Comparison of ENCODE assay signal across 25 cellular contexts in the genomic region with DNA sequence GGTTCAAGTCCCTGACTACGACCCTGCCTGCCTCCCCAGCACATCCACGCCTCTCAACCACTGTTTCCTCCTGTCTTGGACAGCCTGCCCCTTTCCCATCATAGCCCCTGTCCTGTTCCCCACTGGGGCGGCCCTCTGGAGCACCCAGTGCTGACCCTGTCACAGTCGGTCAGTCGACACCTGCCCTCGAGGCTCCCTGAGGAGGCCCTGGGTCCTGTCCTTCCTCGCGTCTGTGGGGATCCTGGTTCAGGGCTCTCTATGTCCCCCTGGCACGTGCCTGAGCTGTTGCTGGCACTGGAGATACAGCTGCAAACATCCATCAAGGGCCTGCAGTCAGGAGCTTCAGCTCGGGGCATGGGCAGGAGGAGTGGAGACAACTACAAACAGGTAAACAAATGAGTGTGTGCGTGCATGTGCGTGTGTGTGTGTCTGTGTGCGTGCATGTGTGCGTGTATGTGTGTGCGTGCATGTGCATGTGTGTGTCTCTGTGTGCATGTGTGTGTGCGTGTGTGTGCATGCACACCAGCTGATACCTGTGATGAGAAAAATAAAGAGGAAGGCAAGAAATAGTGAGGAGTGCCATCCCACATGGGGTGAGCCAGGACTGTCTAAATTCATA.
DNase-seq lines count a peak whose midpoint lies in the region; ATAC-seq, FAIRE-seq and TF ChIP-seq lines count a peak whose summit lies in the region.
"Had no signal": no experiment of that assay in that cellular context is flagged by ENCODE, and none has a peak within 500 bp of the region (broad histone marks: within the 10 kb centered on the region; RNA-seq: fewer than 3 reads in every experiment).

No MANE protein-coding gene starts in this region.

- no peak overlapping the region for H3K4me3 ChIP-seq in BLaER1
- H3K4me3 ChIP-seq: GM23248 had no signal

- peak overlapping the region; percentile 53 for H3K4me2 ChIP-seq in BLaER1

- H3K27ac ChIP-seq in BLaER1, result peak overlapping the region; percentile 51; the same call in 1 of the 2 replicates
- H3K27ac ChIP-seq: GM23248 had no signal

- TF ChIP-seq CTCF in glutamatergic neuron (IDR thresholded peaks at IDR 0.05; ENCODE audit: partially characterized antibody, unreplicated experiment), result no peak

- peak overlapping the region; percentile 76 for H3K27ac Mint-ChIP-seq in glutamatergic neuron (ENCODE audit: unreplicated experiment)
- no peak overlapping the region for H3K27ac Mint-ChIP-seq in stimulated activated effector memory CD8-positive, alpha-beta T cell treated with anti-CD3 and anti-CD28 coated beads, Interleukin-12 subunit alpha, Interleukin-12 subunit beta, amount 100 ng/mL, for 72 hours
- H3K27ac Mint-ChIP-seq: B cell; CD4-positive, alpha-beta T cell had no signal

- no peak for DNase-seq in HTR-8/SVneo (ENCODE audit: insufficient read length, low spot score)
- DNase-seq in glutamatergic neuron, result no peak
- no peak for DNase-seq in stimulated activated effector memory CD8-positive, alpha-beta T cell treated with anti-CD3 and anti-CD28 coated beads, Interleukin-12 subunit alpha, Interleukin-12 subunit beta, amount 100 ng/mL, for 72 hours (ENCODE audit: low spot score in 2 of 2)
- DNase-seq in GM19238 (ENCODE audit: insufficient read length, low spot score), result no peak
- DNase-seq: CD4-positive, alpha-beta T cell; COR-L47; DMS 273 treated with DMSO at 0.1 percent for 48 hours; DMS79 treated with DMSO at 0.1 percent for 48 hours; GM23248; H9; KBM-7; MM.1S; NCI-H1092; NCI-H1436; NCI-H187 treated with DMSO at 0.1 percent for 48 hours; NCI-H2107; NCI-H446 treated with DMSO at 0.1 percent for 48 hours; NCI-H526 treated with DMSO at 0.1 percent for 48 hours; OCI-M1; Right ventricle myocardium superior had no signal

- peaks cover 100% of the 10 kb centered on the region for H3K4me1 ChIP-seq in BLaER1

- peaks cover 10% of the 10 kb centered on the region for H3K9me3 Mint-ChIP-seq in glutamatergic neuron (ENCODE audit: unreplicated experiment)
- H3K9me3 Mint-ChIP-seq in stimulated activated effector memory CD8-positive, alpha-beta T cell treated with anti-CD3 and anti-CD28 coated beads, Interleukin-12 subunit alpha, Interleukin-12 subunit beta, amount 100 ng/mL, for 72 hours, result no peaks in the 10 kb centered on the region
- H3K9me3 Mint-ChIP-seq: CD4-positive, alpha-beta T cell had no signal

- H3K9ac ChIP-seq in BLaER1, result 0 out of 2 replicates have a peak overlapping the region, but pooled peaks have one; percentile 3
- H3K9ac ChIP-seq: GM23248 had no signal

- no peaks in the 10 kb centered on the region for H3K9me3 ChIP-seq in BLaER1

- no peaks in the 10 kb centered on the region for H3K36me3 Mint-ChIP-seq in glutamatergic neuron (ENCODE audit: unreplicated experiment)
- no peaks in the 10 kb centered on the region for H3K36me3 Mint-ChIP-seq in stimulated activated effector memory CD8-positive, alpha-beta T cell treated with anti-CD3 and anti-CD28 coated beads, Interleukin-12 subunit alpha, Interleukin-12 subunit beta, amount 100 ng/mL, for 72 hours

- peak; percentile 97 for FAIRE-seq in HTR-8/SVneo (lab: Jason Lieb, UNC)
- FAIRE-seq: A204.1 had no signal

- peaks cover 11% of the 10 kb centered on the region for H3K27me3 Mint-ChIP-seq in glutamatergic neuron (ENCODE audit: unreplicated experiment)

- peaks cover 100% of the 10 kb centered on the region for H3K36me3 ChIP-seq in BLaER1

- peaks cover 4% of the 10 kb centered on the region for H3K4me1 Mint-ChIP-seq in glutamatergic neuron (ENCODE audit: low read depth, unreplicated experiment)
- no peaks in the 10 kb centered on the region for H3K4me1 Mint-ChIP-seq in stimulated activated effector memory CD8-positive, alpha-beta T cell treated with anti-CD3 and anti-CD28 coated beads, Interleukin-12 subunit alpha, Interleukin-12 subunit beta, amount 100 ng/mL, for 72 hours
- H3K4me1 Mint-ChIP-seq: B cell, H9 had no signal

- no peaks in the 10 kb centered on the region for H3K27me3 ChIP-seq in BLaER1

- ATAC-seq in stimulated activated effector memory CD8-positive, alpha-beta T cell treated with anti-CD3 and anti-CD28 coated beads, Interleukin-12 subunit alpha, Interleukin-12 subunit beta, amount 100 ng/mL, for 72 hours, result peak; percentile 5
- ATAC-seq in GM19467 (IDR thresholded peaks at IDR 0.05; ENCODE audit: unreplicated experiment), result no peak
- ATAC-seq in GM21447 (IDR thresholded peaks at IDR 0.05; ENCODE audit: unreplicated experiment), result no peak

- H3K4me3 Mint-ChIP-seq in glutamatergic neuron (ENCODE audit: unreplicated experiment), result no peak overlapping the region
- no peak overlapping the region for H3K4me3 Mint-ChIP-seq in stimulated activated effector memory CD8-positive, alpha-beta T cell treated with anti-CD3 and anti-CD28 coated beads, Interleukin-12 subunit alpha, Interleukin-12 subunit beta, amount 100 ng/mL, for 72 hours
- H3K4me3 Mint-ChIP-seq: B cell; CD4-positive, alpha-beta T cell; H9 had no signal

- peaks cover 100% of the 10 kb centered on the region for H4K20me1 ChIP-seq in BLaER1
